ENCODE assay signal across 8 cellular contexts in genomic region chr12:59403259-59403932, GRCh38.
DNase-seq lines count a peak whose midpoint lies in the region; ATAC-seq and TF ChIP-seq lines count a peak whose summit lies in the region.

No MANE protein-coding gene starts in this region.

- no peaks in the 10 kb centered on the region for H3K9me3 ChIP-seq in esophagus squamous epithelium
- no peaks in the 10 kb centered on the region for H3K9me3 ChIP-seq in uterus

- H3K4me3 ChIP-seq in ACC112 (ENCODE audit: low read depth, low read length) (peak overlapping the region; percentile 69), WI38 (ENCODE audit: low read depth, low read length) (peak overlapping the region; percentile 31), esophagus squamous epithelium (peak overlapping the region in 1 of 4 donors; percentile 22), uterus (no peak overlapping the region)

- WGBS in esophagus squamous epithelium, 2 donors = 0 to 2% methylated on average over 3 of the region's 3 CpGs

- H3K36me3 ChIP-seq in ACC112 (ENCODE audit: insufficient read depth, low read length) (no peaks in the 10 kb centered on the region), esophagus squamous epithelium (no peaks in the 10 kb centered on the region), uterus (no peaks in the 10 kb centered on the region)

- no peaks in the 10 kb centered on the region for H3K79me2 ChIP-seq in ACC112 (ENCODE audit: control insufficient read depth, insufficient read depth, low read length, unreplicated experiment)

- intact Hi-C loops in esophagus squamous epithelium (cut with DNase I) (no loop called here), uterus (cut with DNase I; ENCODE audit: low total_unique reads) (no loop called here)

- CTCF ChIA-PET in GM10248 (lab: Yijun Ruan, JAX) = interaction anchor here (0.8 to 2.8 kb wide), 13 partner anchors 9 to 435 kb away, joined by 3 to 20 read pairs (median 4); no protein-coding TSS in a partner anchor

- peak; percentile 77 for ATAC-seq in HG02610 (IDR thresholded peaks at IDR 0.05; ENCODE audit: unreplicated experiment)

- peak overlapping the region; percentile 92 for H2AFZ ChIP-seq in ACC112 (ENCODE audit: low read length, unreplicated experiment)

- TF ChIP-seq POLR2A in esophagus squamous epithelium (IDR thresholded peaks at IDR 0.05) (no peak), uterus (IDR thresholded peaks at IDR 0.05) (no peak)

- DNase-seq in GM10248 (ENCODE audit: extremely low spot score) = peak; percentile 9
- DNase-seq in NCI-H187 treated with DMSO at 0.1 percent for 48 hours (lab: John Stamatoyannopoulos, UW) = peak; percentile 10
- no peak for DNase-seq in esophagus squamous epithelium (lab: John Stamatoyannopoulos, UW)
- DNase-seq in mucosa of gallbladder (ENCODE audit: low spot score) = peak; percentile 39
- peak; percentile 48 to 57 for DNase-seq in uterus

- peak; percentile 77 for TF ChIP-seq CTCF in GM10248 (IDR thresholded peaks at IDR 0.05; ENCODE audit: control extremely low read depth, extremely low read depth, low read depth, missing control alignments)
- peak; percentile 71 for TF ChIP-seq CTCF in WI38 (IDR thresholded peaks at IDR 0.05; ENCODE audit: low read depth, low read length)
- TF ChIP-seq CTCF in esophagus squamous epithelium (IDR thresholded peaks at IDR 0.05) = peak; percentile 27 to 70 (median 58)
- TF ChIP-seq CTCF in uterus (IDR thresholded peaks at IDR 0.05) = peak; percentile 61 to 79 (median 66)

- POLR2A ChIA-PET in GM10248 (lab: Yijun Ruan, JAX) = no interaction called here

- no peaks in the 10 kb centered on the region for H3K27me3 ChIP-seq in ACC112 (ENCODE audit: insufficient read depth, low read length)
- H3K27me3 ChIP-seq in esophagus squamous epithelium = no peaks in the 10 kb centered on the region
- no peaks in the 10 kb centered on the region for H3K27me3 ChIP-seq in uterus

- H3K27ac ChIP-seq in ACC112 (ENCODE audit: low read depth, low read length) = no peak overlapping the region; the same call in 1 of the 2 replicates
- no peak overlapping the region for H3K27ac ChIP-seq in esophagus squamous epithelium
- H3K27ac ChIP-seq in uterus = peak overlapping the region in 1 of 2 donors; percentile 14

- H3K4me1 ChIP-seq in ACC112 (ENCODE audit: control insufficient read depth, insufficient read depth, low read length, unreplicated experiment) = no peaks in the 10 kb centered on the region
- H3K4me1 ChIP-seq in esophagus squamous epithelium = no peaks in the 10 kb centered on the region
- no peaks in the 10 kb centered on the region for H3K4me1 ChIP-seq in uterus

Comparison
In these comparisons a context has a peak if more than half of its experiments do, and no peak if none do; other contexts are left out.
1. H3K4me3 ChIP-seq: peak in ACC112 (single experiment) and WI38 (single experiment); none in uterus (0 of 2).
2. Peak in every context shown above with its lines, with median percentiles within 50 percentile points of each other: CTCF ChIP-seq.